25 cellular contexts compared by ENCODE assay signal in the genomic region with DNA sequence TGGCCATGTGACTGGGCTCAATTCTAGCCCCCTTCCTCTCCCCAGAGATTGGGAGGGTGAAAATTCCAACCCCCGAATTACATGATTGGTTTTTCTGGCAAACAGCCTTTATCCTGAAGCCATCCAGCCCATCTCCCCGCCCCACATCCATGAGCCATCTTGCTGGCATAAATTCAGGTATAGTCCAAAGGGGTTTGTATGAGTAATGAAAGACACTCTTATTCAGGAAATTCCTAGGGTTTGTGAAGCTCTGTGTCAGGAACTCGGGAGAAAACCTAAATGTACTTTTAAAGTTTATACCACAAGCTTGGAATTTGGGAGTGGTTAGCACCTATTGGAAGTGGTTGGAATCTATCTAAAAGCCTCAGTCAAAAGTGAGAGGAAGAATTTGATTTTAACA.
DNase-seq lines count a peak whose midpoint lies in the region; ATAC-seq, FAIRE-seq and TF ChIP-seq lines count a peak whose summit lies in the region.
"Had no signal": no experiment of that assay in that cellular context is flagged by ENCODE, and none has a peak within 500 bp of the region (broad histone marks: within the 10 kb centered on the region; RNA-seq: fewer than 3 reads in every experiment).

No MANE protein-coding gene starts in this region.

- H3K27ac ChIP-seq in astrocyte (ENCODE audit: low read depth, low read length): peak overlapping the region; percentile 10
- H3K27ac ChIP-seq: SJSA1, thyroid gland had no signal

- H3K27ac Mint-ChIP-seq in astrocyte (ENCODE audit: unreplicated experiment) (no peak overlapping the region), natural killer cell (no peak overlapping the region)
- H3K27ac Mint-ChIP-seq: activated naive CD8-positive, alpha-beta T cell treated with anti-CD3 and anti-CD28 coated beads, Interleukin-2, amount 50 U/mL, for 24 hours; activated T-helper 17 cell treated with anti-CD3 and anti-CD28 coated beads, Interleukin-2, amount 50 U/mL, for 72 hours; stimulated activated memory B cell treated with anti-CD40 and anti-IgM and Interleukin-4, amounts not matched to agents 10 μg/mL and 1 μg/mL and 100 μg/mL, for 72 hours had no signal

- H3K9ac ChIP-seq in astrocyte (ENCODE audit: low read length): no peak overlapping the region

- no peaks in the 10 kb centered on the region for H3K79me2 ChIP-seq in astrocyte (ENCODE audit: insufficient read depth, low read length)

- no peak overlapping the region for H2AFZ ChIP-seq in astrocyte (ENCODE audit: low read depth, low read length)

- peaks cover 9% of the 10 kb centered on the region for H3K4me1 ChIP-seq in astrocyte (ENCODE audit: insufficient read depth, low read length)
- H3K4me1 ChIP-seq: HAP-1, SJSA1, thyroid gland had no signal

- DNase-seq in AG08396 (ENCODE audit: low spot score) (peak; percentile 31), HS-27A (ENCODE audit: low read depth) (peak; percentile 1), astrocyte (ENCODE audit: low read depth) (peak; percentile 81), iris pigment epithelial cell (ENCODE audit: low read depth) (peak; percentile 12), natural killer cell (no peak), NCI-H82 (lab: John Stamatoyannopoulos, UW) (no peak)
- no peak for DNase-seq in activated CD8-positive, alpha-beta memory T cell treated with anti-CD3 and anti-CD28 coated beads, Interleukin-2, amount 50 U/mL, for 4 hours
- DNase-seq: ACHN; activated CD4-positive, CD25-positive, alpha-beta regulatory T cell treated with anti-CD3 and anti-CD28 coated beads, Interleukin-2, amount 50 U/mL, for 72 hours; activated naive CD8-positive, alpha-beta T cell treated with anti-CD3 and anti-CD28 coated beads, Interleukin-2, amount 50 U/mL, for 24 hours; effector memory CD4-positive, alpha-beta T cell; hippocampal formation; left cardiac atrium; mucosa of descending colon; NCI-H1105; NCI-H526 treated with DMSO at 0.1 percent for 48 hours; OCI-M1; thyroid gland had no signal

- H3K9me3 Mint-ChIP-seq in astrocyte (ENCODE audit: unreplicated experiment): no peaks in the 10 kb centered on the region
- no peaks in the 10 kb centered on the region for H3K9me3 Mint-ChIP-seq in natural killer cell
- H3K9me3 Mint-ChIP-seq: activated naive CD8-positive, alpha-beta T cell treated with anti-CD3 and anti-CD28 coated beads, Interleukin-2, amount 50 U/mL, for 24 hours; activated T-helper 17 cell treated with anti-CD3 and anti-CD28 coated beads, Interleukin-2, amount 50 U/mL, for 72 hours; stimulated activated memory B cell treated with anti-CD40 and anti-IgM and Interleukin-4, amounts not matched to agents 10 μg/mL and 1 μg/mL and 100 μg/mL, for 72 hours had no signal

- H3K27me3 Mint-ChIP-seq in astrocyte (ENCODE audit: low read depth, unreplicated experiment): peaks cover 6% of the 10 kb centered on the region
- H3K27me3 Mint-ChIP-seq in natural killer cell (ENCODE audit: low read depth in 2 of 2): peaks cover 20 to 60% of the 10 kb centered on the region in 2 donors

- no peaks in the 10 kb centered on the region for H3K36me3 Mint-ChIP-seq in astrocyte (ENCODE audit: low read depth, unreplicated experiment)
- H3K36me3 Mint-ChIP-seq in natural killer cell: no peaks in the 10 kb centered on the region
- H3K36me3 Mint-ChIP-seq: stimulated activated memory B cell treated with anti-CD40 and anti-IgM and Interleukin-4, amounts not matched to agents 10 μg/mL and 1 μg/mL and 100 μg/mL, for 72 hours had no signal

- H3K4me3 Mint-ChIP-seq in astrocyte (ENCODE audit: unreplicated experiment) (no peak overlapping the region), natural killer cell (no peak overlapping the region)
- H3K4me3 Mint-ChIP-seq: activated naive CD8-positive, alpha-beta T cell treated with anti-CD3 and anti-CD28 coated beads, Interleukin-2, amount 50 U/mL, for 24 hours; activated T-helper 17 cell treated with anti-CD3 and anti-CD28 coated beads, Interleukin-2, amount 50 U/mL, for 72 hours; stimulated activated memory B cell treated with anti-CD40 and anti-IgM and Interleukin-4, amounts not matched to agents 10 μg/mL and 1 μg/mL and 100 μg/mL, for 72 hours had no signal

- H3K4me3 ChIP-seq in astrocyte (ENCODE audit: insufficient read depth, low read depth, low read length): no peak overlapping the region
- H3K4me3 ChIP-seq: HAP-1, K562, mucosa of descending colon, SJSA1, thyroid gland had no signal

- no peaks in the 10 kb centered on the region for H3K4me1 Mint-ChIP-seq in astrocyte (ENCODE audit: low read depth, unreplicated experiment)
- H3K4me1 Mint-ChIP-seq in natural killer cell: no peaks in the 10 kb centered on the region
- H3K4me1 Mint-ChIP-seq: activated naive CD8-positive, alpha-beta T cell treated with anti-CD3 and anti-CD28 coated beads, Interleukin-2, amount 50 U/mL, for 24 hours; activated T-helper 17 cell treated with anti-CD3 and anti-CD28 coated beads, Interleukin-2, amount 50 U/mL, for 72 hours; stimulated activated memory B cell treated with anti-CD40 and anti-IgM and Interleukin-4, amounts not matched to agents 10 μg/mL and 1 μg/mL and 100 μg/mL, for 72 hours had no signal

- H3K9me3 ChIP-seq in astrocyte (ENCODE audit: insufficient read depth, low read depth, low read length): no peaks in the 10 kb centered on the region
- H3K9me3 ChIP-seq: HAP-1, mucosa of descending colon, SJSA1, thyroid gland had no signal

- intact Hi-C loops in natural killer cell (cut with micrococcal nuclease): no loop called here

- H3K36me3 ChIP-seq in astrocyte (ENCODE audit: insufficient read depth, low read length): no peaks in the 10 kb centered on the region
- H3K36me3 ChIP-seq: HAP-1, SJSA1, thyroid gland had no signal

- peak overlapping the region; percentile 68 for H3K4me2 ChIP-seq in astrocyte (ENCODE audit: low read length)

- H4K20me1 ChIP-seq in astrocyte (ENCODE audit: insufficient read depth, low read length): no peaks in the 10 kb centered on the region

- no peaks in the 10 kb centered on the region for H3K27me3 ChIP-seq in astrocyte (ENCODE audit: insufficient read depth, low read length)
- H3K27me3 ChIP-seq: thyroid gland had no signal

- ATAC-seq in GM19351 (IDR thresholded peaks at IDR 0.05; ENCODE audit: unreplicated experiment) (no peak), natural killer cell (no peak)
- ATAC-seq: activated naive CD8-positive, alpha-beta T cell treated with anti-CD3 and anti-CD28 coated beads, Interleukin-2, amount 50 U/mL, for 24 hours; activated T-helper 17 cell treated with anti-CD3 and anti-CD28 coated beads, Interleukin-2, amount 50 U/mL, for 72 hours; K562; mucosa of descending colon; stimulated activated memory B cell treated with anti-CD40 and anti-IgM and Interleukin-4, amounts not matched to agents 10 μg/mL and 1 μg/mL and 100 μg/mL, for 72 hours had no signal

- FAIRE-seq in astrocyte (lab: Jason Lieb, UNC): no peak
- FAIRE-seq: GM19239, K562 had no signal

- TF ChIP-seq CTCF in astrocyte (IDR thresholded peaks at IDR 0.05; ENCODE audit: insufficient read depth, low read depth, low read length) (no peak), natural killer cell (IDR thresholded peaks at IDR 0.05) (no peak)

Comparison
In these comparisons a context has a peak if more than half of its experiments do, and no peak if none do; other contexts are left out.
1. DNase-seq: peak in AG08396 (single experiment), HS-27A (single experiment), astrocyte (single experiment) and iris pigment epithelial cell (single experiment); none in activated CD8-positive, alpha-beta memory T cell treated with anti-CD3 and anti-CD28 coated beads, Interleukin-2, amount 50 U/mL, for 4 hours (single experiment), natural killer cell (single experiment) and NCI-H82 (single experiment).